In genomic region chr1:88228153-88228552, GRCh38 we compare ENCODE assay signal across 18 cellular contexts.
DNase-seq lines count a peak whose midpoint lies in the region; ATAC-seq, FAIRE-seq and TF ChIP-seq lines count a peak whose summit lies in the region.
"Had no signal": no experiment of that assay in that cellular context is flagged by ENCODE, and none has a peak within 500 bp of the region (broad histone marks: within the 10 kb centered on the region; RNA-seq: fewer than 3 reads in every experiment).

No MANE protein-coding gene starts in this region.

- H3K9me3 ChIP-seq in gastrocnemius medialis = no peaks in the 10 kb centered on the region

- no peak overlapping the region for H3K27ac ChIP-seq in gastrocnemius medialis

- DNase-seq in AG10803 (ENCODE audit: low read depth) (no peak), H7 (peak; percentile 8), SW480 (ENCODE audit: low spot score) (peak; percentile 3), left kidney (ENCODE audit: low read depth, low spot score) (peak; percentile 33), frontal cortex (ENCODE audit: low spot score in 2 of 2) (no peak), gastrocnemius medialis (no peak)
- DNase-seq in activated CD8-positive, alpha-beta memory T cell treated with anti-CD3 and anti-CD28 coated beads, Interleukin-2, amount 50 U/mL, for 48 hours = no peak
- DNase-seq: activated CD4-positive, alpha-beta T cell treated with anti-CD3 and anti-CD28 coated beads, Interleukin-2, amount 50 U/mL, for 4 hours; activated T-cell treated with anti-CD3 and anti-CD28 coated beads, Interleukin-2, amount 50 U/mL, for 1 hour; erythroblast; NCI-H1694; NCI-H510A treated with DMSO at 0.1 percent for 48 hours; OCI-M1; stimulated activated CD4-positive, alpha-beta T cell treated with anti-CD3 and anti-CD28 coated beads, Interleukin-4, amount 100 ng/mL, for 1 hour had no signal

- H3K27me3 ChIP-seq in H7 (ENCODE audit: control insufficient read depth, insufficient read depth, low read length) = no peaks in the 10 kb centered on the region
- no peaks in the 10 kb centered on the region for H3K27me3 ChIP-seq in gastrocnemius medialis

- 0 out of 2 replicates have a peak, but pooled peaks have one; percentile 9 for TF ChIP-seq CTCF in AG10803 (conservative IDR thresholded peaks at IDR 0.05; ENCODE audit: low read length)
- TF ChIP-seq CTCF in gastrocnemius medialis (IDR thresholded peaks at IDR 0.05 in 4 of 5, conservative IDR thresholded peaks at IDR 0.05 in 1 of 5) = no peak

- H3K4me1 ChIP-seq in gastrocnemius medialis = no peaks in the 10 kb centered on the region

- intact Hi-C loops in gastrocnemius medialis (cut with DNase I; ENCODE audit: low total_unique reads) = no loop called here

- no peak for TF ChIP-seq POLR2A in gastrocnemius medialis (IDR thresholded peaks at IDR 0.05)

- no peak overlapping the region for H3K4me3 ChIP-seq in AG10803 (ENCODE audit: low read length)
- H3K4me3 ChIP-seq in H7 (ENCODE audit: insufficient read depth, low read depth, low read length) = no peak overlapping the region
- no peak overlapping the region for H3K4me3 ChIP-seq in gastrocnemius medialis
- H3K4me3 ChIP-seq: lung had no signal

- H3K36me3 ChIP-seq in H7 (replicated peaks; ENCODE audit: control insufficient read depth, insufficient read depth, low read length) (no peaks in the 10 kb centered on the region), gastrocnemius medialis (no peaks in the 10 kb centered on the region)

- no peak for FAIRE-seq in frontal cortex (lab: Jason Lieb, UNC)
- FAIRE-seq: H54 had no signal

- ATAC-seq in GM18868 (IDR thresholded peaks at IDR 0.05; ENCODE audit: unreplicated experiment) (no peak), gastrocnemius medialis (no peak)
- ATAC-seq: activated naive CD4-positive, alpha-beta T cell treated with anti-CD3 and anti-CD28 coated beads, Interleukin-2, amount 50 U/mL, for 72 hours had no signal

- in situ Hi-C loops in gastrocnemius medialis (cut with MboI; ENCODE audit: low sequenced_read_pairs in 4 of 4) = no loop called here

Comparison
In these comparisons a context has a peak if more than half of its experiments do, and no peak if none do; other contexts are left out.
1. DNase-seq: peak in H7 (single experiment), SW480 (single experiment) and left kidney (single experiment); none in AG10803 (single experiment), frontal cortex (0 of 2), activated CD8-positive, alpha-beta memory T cell treated with anti-CD3 and anti-CD28 coated beads, Interleukin-2, amount 50 U/mL, for 48 hours (single experiment) and gastrocnemius medialis (0 of 2).